20 cellular contexts compared by ENCODE assay signal in genomic region chr7:103131225-103131624, GRCh38.
"Had no signal": no experiment of that assay in that cellular context is flagged by ENCODE, and none has a peak within 500 bp of the region (broad histone marks: within the 10 kb centered on the region; RNA-seq: fewer than 3 reads in every experiment).

No MANE protein-coding gene starts in this region.

- H3K9me3 ChIP-seq: adrenal gland, body of pancreas, spleen, thoracic aorta, upper lobe of left lung, vagina had no signal

- H3K27ac ChIP-seq: adrenal gland, body of pancreas, upper lobe of left lung, vagina had no signal

- DNase-seq: activated CD4-positive, alpha-beta T cell treated with anti-CD3 and anti-CD28 coated beads, Interleukin-2, amount 50 U/mL, for 4 hours; activated effector memory CD4-positive, alpha-beta T cell treated with anti-CD3 and anti-CD28 coated beads, Interleukin-2, amount 50 U/mL, for 16 hours; activated naive CD4-positive, alpha-beta T cell treated with anti-CD3 and anti-CD28 coated beads for 36 hours; activated naive CD8-positive, alpha-beta T cell treated with anti-CD3 and anti-CD28 coated beads for 36 hours; activated T-cell treated with anti-CD3 and anti-CD28 coated beads for 4 hours; adrenal gland; aorta; body of pancreas; cortex of kidney; kidney glomerular epithelial cell; natural killer cell; right cardiac atrium; spleen; stimulated activated naive CD8-positive, alpha-beta T cell treated with anti-CD3 and anti-CD28 coated beads, Interleukin-15, Interleukin-2, amounts not matched to agents 100 U/mL and 50 U/mL, for 24 hours; T-helper 2 cell had no signal

- H3K27me3 ChIP-seq: adrenal gland, body of pancreas, spleen, upper lobe of left lung, vagina had no signal

- H3K36me3 ChIP-seq: thoracic aorta had no signal

- ATAC-seq: body of pancreas; esophagus mucosa; natural killer cell; right cardiac atrium; stimulated activated naive CD8-positive, alpha-beta T cell treated with anti-CD3 and anti-CD28 coated beads, Interleukin-15, Interleukin-2, amounts not matched to agents 100 U/mL and 50 U/mL, for 24 hours; WTC11 had no signal

- H3K4me3 ChIP-seq: adrenal gland, body of pancreas, spleen, thoracic aorta, upper lobe of left lung, vagina had no signal
